Comparison of ENCODE assay signal across 1 cellular context in the genomic region with DNA sequence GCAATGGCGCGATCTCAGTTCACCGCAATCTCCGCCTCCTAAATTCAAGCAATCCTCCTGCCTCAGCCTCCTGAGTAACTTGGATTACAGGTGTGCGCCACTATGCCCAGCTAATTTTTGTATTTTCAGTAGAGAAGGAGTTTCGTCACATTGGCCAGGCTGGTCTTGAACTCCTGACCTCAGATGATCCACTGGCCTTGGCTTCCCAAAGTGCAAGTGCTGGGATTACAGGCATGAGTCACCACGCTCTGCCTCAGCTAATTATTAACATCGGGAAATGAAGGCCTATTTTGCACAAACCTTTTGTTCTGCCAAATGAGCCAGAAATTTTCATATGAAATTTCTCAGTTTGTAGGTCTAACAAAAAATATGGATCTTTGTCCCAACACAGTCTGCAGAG.
TF ChIP-seq lines count a peak whose summit lies in the region.

No MANE protein-coding gene starts in this region.

TF ChIP-seq in HepG2, 621 proteins besides CTCF, POLR2A, EP300 and RAD21 (continued from another document):
- TF ChIP-seq, protein P1, sequence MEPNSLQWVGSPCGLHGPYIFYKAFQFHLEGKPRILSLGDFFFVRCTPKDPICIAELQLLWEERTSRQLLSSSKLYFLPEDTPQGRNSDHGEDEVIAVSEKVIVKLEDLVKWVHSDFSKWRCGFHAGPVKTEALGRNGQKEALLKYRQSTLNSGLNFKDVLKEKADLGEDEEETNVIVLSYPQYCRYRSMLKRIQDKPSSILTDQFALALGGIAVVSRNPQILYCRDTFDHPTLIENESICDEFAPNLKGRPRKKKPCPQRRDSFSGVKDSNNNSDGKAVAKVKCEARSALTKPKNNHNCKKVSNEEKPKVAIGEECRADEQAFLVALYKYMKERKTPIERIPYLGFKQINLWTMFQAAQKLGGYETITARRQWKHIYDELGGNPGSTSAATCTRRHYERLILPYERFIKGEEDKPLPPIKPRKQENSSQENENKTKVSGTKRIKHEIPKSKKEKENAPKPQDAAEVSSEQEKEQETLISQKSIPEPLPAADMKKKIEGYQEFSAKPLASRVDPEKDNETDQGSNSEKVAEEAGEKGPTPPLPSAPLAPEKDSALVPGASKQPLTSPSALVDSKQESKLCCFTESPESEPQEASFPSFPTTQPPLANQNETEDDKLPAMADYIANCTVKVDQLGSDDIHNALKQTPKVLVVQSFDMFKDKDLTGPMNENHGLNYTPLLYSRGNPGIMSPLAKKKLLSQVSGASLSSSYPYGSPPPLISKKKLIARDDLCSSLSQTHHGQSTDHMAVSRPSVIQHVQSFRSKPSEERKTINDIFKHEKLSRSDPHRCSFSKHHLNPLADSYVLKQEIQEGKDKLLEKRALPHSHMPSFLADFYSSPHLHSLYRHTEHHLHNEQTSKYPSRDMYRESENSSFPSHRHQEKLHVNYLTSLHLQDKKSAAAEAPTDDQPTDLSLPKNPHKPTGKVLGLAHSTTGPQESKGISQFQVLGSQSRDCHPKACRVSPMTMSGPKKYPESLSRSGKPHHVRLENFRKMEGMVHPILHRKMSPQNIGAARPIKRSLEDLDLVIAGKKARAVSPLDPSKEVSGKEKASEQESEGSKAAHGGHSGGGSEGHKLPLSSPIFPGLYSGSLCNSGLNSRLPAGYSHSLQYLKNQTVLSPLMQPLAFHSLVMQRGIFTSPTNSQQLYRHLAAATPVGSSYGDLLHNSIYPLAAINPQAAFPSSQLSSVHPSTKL (CRISPR knock-in tag; IDR thresholded peaks at IDR 0.05) = peak; percentile 50
- TF ChIP-seq EHMT2 (IDR thresholded peaks at IDR 0.05; ENCODE audit: borderline replicate concordance, low read depth, low read length) (no peak), MEIS1 (CRISPR knock-in tag; IDR thresholded peaks at IDR 0.05; ENCODE audit: borderline replicate concordance) (no peak), ZNF446 (CRISPR knock-in tag; IDR thresholded peaks at IDR 0.05) (no peak), SMC3 (IDR thresholded peaks at IDR 0.05; ENCODE audit: low read length) (no peak), ZNF678 (CRISPR knock-in tag; IDR thresholded peaks at IDR 0.05) (no peak), ZNF891 (CRISPR knock-in tag; IDR thresholded peaks at IDR 0.05) (no peak), TOE1 (CRISPR knock-in tag; IDR thresholded peaks at IDR 0.05) (no peak), ZNF576 (CRISPR knock-in tag; IDR thresholded peaks at IDR 0.05) (no peak), KMT2B (CRISPR knock-in tag; IDR thresholded peaks at IDR 0.05) (no peak), ZBTB42 (CRISPR knock-in tag; IDR thresholded peaks at IDR 0.05) (no peak), CREM (IDR thresholded peaks at IDR 0.05) (no peak), CREM (CRISPR knock-in tag; IDR thresholded peaks at IDR 0.05) (no peak), CEBPB (IDR thresholded peaks at IDR 0.05; ENCODE audit: borderline replicate concordance, low read depth, low read length) (peak; percentile 23; the same call in 1 of the 2 replicates), HDAC6 (IDR thresholded peaks at IDR 0.05; ENCODE audit: low read depth, low read length) (no peak), PHF20 (CRISPR knock-in tag; IDR thresholded peaks at IDR 0.05) (no peak), ZNF350 (CRISPR knock-in tag; IDR thresholded peaks at IDR 0.05; ENCODE audit: borderline replicate concordance, low read depth) (no peak), ZNF383 (CRISPR knock-in tag; IDR thresholded peaks at IDR 0.05; ENCODE audit: borderline replicate concordance) (no peak), SOX6 (IDR thresholded peaks at IDR 0.05) (no peak), SOX6 (CRISPR knock-in tag; IDR thresholded peaks at IDR 0.05) (no peak), HCFC1 (IDR thresholded peaks at IDR 0.05; ENCODE audit: low read depth, low read length) (no peak), ADNP (CRISPR knock-in tag; IDR thresholded peaks at IDR 0.05) (0 out of 2 replicates have a peak, but pooled peaks have one; percentile 28), ZMYM4 (CRISPR knock-in tag; IDR thresholded peaks at IDR 0.05) (0 out of 2 replicates have a peak, but pooled peaks have one; percentile 16), JUND (CRISPR knock-in tag; IDR thresholded peaks at IDR 0.05) (peak; percentile 72)
- TF ChIP-seq, protein P2, sequence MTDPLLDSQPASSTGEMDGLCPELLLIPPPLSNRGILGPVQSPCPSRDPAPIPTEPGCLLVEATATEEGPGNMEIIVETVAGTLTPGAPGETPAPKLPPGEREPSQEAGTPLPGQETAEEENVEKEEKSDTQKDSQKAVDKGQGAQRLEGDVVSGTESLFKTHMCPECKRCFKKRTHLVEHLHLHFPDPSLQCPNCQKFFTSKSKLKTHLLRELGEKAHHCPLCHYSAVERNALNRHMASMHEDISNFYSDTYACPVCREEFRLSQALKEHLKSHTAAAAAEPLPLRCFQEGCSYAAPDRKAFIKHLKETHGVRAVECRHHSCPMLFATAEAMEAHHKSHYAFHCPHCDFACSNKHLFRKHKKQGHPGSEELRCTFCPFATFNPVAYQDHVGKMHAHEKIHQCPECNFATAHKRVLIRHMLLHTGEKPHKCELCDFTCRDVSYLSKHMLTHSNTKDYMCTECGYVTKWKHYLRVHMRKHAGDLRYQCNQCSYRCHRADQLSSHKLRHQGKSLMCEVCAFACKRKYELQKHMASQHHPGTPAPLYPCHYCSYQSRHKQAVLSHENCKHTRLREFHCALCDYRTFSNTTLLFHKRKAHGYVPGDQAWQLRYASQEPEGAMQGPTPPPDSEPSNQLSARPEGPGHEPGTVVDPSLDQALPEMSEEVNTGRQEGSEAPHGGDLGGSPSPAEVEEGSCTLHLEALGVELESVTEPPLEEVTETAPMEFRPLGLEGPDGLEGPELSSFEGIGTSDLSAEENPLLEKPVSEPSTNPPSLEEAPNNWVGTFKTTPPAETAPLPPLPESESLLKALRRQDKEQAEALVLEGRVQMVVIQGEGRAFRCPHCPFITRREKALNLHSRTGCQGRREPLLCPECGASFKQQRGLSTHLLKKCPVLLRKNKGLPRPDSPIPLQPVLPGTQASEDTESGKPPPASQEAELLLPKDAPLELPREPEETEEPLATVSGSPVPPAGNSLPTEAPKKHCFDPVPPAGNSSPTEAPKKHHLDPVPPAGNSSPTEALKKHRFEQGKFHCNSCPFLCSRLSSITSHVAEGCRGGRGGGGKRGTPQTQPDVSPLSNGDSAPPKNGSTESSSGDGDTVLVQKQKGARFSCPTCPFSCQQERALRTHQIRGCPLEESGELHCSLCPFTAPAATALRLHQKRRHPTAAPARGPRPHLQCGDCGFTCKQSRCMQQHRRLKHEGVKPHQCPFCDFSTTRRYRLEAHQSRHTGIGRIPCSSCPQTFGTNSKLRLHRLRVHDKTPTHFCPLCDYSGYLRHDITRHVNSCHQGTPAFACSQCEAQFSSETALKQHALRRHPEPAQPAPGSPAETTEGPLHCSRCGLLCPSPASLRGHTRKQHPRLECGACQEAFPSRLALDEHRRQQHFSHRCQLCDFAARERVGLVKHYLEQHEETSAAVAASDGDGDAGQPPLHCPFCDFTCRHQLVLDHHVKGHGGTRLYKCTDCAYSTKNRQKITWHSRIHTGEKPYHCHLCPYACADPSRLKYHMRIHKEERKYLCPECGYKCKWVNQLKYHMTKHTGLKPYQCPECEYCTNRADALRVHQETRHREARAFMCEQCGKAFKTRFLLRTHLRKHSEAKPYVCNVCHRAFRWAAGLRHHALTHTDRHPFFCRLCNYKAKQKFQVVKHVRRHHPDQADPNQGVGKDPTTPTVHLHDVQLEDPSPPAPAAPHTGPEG (CRISPR knock-in tag; IDR thresholded peaks at IDR 0.05) = no peak
- TF ChIP-seq, protein P3, sequence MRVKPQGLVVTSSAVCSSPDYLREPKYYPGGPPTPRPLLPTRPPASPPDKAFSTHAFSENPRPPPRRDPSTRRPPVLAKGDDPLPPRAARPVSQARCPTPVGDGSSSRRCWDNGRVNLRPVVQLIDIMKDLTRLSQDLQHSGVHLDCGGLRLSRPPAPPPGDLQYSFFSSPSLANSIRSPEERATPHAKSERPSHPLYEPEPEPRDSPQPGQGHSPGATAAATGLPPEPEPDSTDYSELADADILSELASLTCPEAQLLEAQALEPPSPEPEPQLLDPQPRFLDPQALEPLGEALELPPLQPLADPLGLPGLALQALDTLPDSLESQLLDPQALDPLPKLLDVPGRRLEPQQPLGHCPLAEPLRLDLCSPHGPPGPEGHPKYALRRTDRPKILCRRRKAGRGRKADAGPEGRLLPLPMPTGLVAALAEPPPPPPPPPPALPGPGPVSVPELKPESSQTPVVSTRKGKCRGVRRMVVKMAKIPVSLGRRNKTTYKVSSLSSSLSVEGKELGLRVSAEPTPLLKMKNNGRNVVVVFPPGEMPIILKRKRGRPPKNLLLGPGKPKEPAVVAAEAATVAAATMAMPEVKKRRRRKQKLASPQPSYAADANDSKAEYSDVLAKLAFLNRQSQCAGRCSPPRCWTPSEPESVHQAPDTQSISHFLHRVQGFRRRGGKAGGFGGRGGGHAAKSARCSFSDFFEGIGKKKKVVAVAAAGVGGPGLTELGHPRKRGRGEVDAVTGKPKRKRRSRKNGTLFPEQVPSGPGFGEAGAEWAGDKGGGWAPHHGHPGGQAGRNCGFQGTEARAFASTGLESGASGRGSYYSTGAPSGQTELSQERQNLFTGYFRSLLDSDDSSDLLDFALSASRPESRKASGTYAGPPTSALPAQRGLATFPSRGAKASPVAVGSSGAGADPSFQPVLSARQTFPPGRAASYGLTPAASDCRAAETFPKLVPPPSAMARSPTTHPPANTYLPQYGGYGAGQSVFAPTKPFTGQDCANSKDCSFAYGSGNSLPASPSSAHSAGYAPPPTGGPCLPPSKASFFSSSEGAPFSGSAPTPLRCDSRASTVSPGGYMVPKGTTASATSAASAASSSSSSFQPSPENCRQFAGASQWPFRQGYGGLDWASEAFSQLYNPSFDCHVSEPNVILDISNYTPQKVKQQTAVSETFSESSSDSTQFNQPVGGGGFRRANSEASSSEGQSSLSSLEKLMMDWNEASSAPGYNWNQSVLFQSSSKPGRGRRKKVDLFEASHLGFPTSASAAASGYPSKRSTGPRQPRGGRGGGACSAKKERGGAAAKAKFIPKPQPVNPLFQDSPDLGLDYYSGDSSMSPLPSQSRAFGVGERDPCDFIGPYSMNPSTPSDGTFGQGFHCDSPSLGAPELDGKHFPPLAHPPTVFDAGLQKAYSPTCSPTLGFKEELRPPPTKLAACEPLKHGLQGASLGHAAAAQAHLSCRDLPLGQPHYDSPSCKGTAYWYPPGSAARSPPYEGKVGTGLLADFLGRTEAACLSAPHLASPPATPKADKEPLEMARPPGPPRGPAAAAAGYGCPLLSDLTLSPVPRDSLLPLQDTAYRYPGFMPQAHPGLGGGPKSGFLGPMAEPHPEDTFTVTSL (CRISPR knock-in tag; IDR thresholded peaks at IDR 0.05; ENCODE audit: borderline replicate concordance) = no peak
